Comparison of ENCODE assay signal across 17 cellular contexts in the genomic region with DNA sequence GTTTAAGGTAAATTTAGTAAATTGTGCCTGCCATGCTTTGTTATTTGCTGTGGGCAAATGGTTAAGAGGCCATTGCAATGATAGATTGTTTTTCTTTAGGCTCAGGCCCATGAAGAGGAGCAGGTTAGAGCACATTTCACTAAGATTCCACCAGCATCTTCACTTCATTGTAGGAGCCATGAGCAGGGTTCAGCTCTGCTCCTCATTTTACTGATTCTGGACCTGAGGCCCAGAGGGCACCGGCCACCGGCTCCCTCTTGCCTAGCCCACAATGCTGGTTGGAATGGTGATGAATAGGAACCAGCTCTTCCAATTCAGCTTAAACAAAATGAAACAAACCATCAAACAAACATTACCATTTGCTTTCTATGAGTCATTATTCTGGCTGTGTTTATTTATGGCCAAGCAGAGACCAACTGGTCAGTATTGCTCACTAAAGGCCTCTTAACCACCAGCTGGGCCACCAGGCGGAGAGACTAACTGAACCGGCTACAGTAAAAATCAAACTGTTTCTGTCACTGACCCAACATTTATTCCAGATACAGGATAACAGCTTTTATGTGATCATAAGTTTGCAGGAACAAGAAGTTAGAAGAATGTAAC.
DNase-seq lines count a peak whose midpoint lies in the region; TF ChIP-seq lines count a peak whose summit lies in the region.
"Had no signal": no experiment of that assay in that cellular context is flagged by ENCODE, and none has a peak within 500 bp of the region (broad histone marks: within the 10 kb centered on the region; RNA-seq: fewer than 3 reads in every experiment).

No MANE protein-coding gene starts in this region.

- 78 to 84% methylated on average over 4 of the region's 4 CpGs for WGBS in sigmoid colon, 2 donors

- H3K27ac ChIP-seq in Karpas-422 (ENCODE audit: low read length) (no peak overlapping the region), RWPE1 (no peak overlapping the region), sigmoid colon (no peak overlapping the region)
- H3K27ac ChIP-seq: heart right ventricle, neural progenitor cell had no signal

- CTCF ChIA-PET in RWPE1 (lab: Yijun Ruan, JAX), result interaction anchor here (0.7 to 1.9 kb wide), 4 partner anchors 8 to 305 kb away, joined by 3 to 6 read pairs (median 4); no protein-coding TSS in a partner anchor

- H3K27me3 ChIP-seq in Karpas-422 (ENCODE audit: low read length) (no peaks in the 10 kb centered on the region), sigmoid colon (no peaks in the 10 kb centered on the region)
- H3K27me3 ChIP-seq: neural progenitor cell had no signal

- no peak overlapping the region for H3K4me3 ChIP-seq in AG10803 (ENCODE audit: low read length)
- H3K4me3 ChIP-seq in Karpas-422 (ENCODE audit: low read length), result no peak overlapping the region
- no peak overlapping the region for H3K4me3 ChIP-seq in astrocyte of the cerebellum (ENCODE audit: low read depth, low read length)
- no peak overlapping the region for H3K4me3 ChIP-seq in sigmoid colon
- H3K4me3 ChIP-seq: heart right ventricle, neural progenitor cell, skin epidermis had no signal

- H3K4me2 ChIP-seq in Karpas-422 (ENCODE audit: low read depth, low read length, poor library complexity, severe bottlenecking), result no peak overlapping the region
- H3K4me2 ChIP-seq: neural progenitor cell had no signal

- H3K9me3 ChIP-seq in Karpas-422 (ENCODE audit: low read length) (no peaks in the 10 kb centered on the region), sigmoid colon (no peaks in the 10 kb centered on the region)
- H3K9me3 ChIP-seq: heart right ventricle had no signal

- H3K36me3 ChIP-seq in Karpas-422 (ENCODE audit: insufficient read depth, low read length) (no peaks in the 10 kb centered on the region), sigmoid colon (no peaks in the 10 kb centered on the region)
- H3K36me3 ChIP-seq: heart right ventricle, neural progenitor cell had no signal

- in situ Hi-C loops in astrocyte of the cerebellum (cut with HindIII; ENCODE audit: low sequenced_read_pairs), result no loop called here

- H3K9me2 ChIP-seq in Karpas-422 (replicated peaks; ENCODE audit: insufficient read depth, low read length), result no peaks in the 10 kb centered on the region

- peak overlapping the region; percentile 98; the same call in 1 of the 2 replicates for H2AFZ ChIP-seq in Karpas-422 (ENCODE audit: low read length)
- H2AFZ ChIP-seq: neural progenitor cell had no signal

- H3K79me2 ChIP-seq in Karpas-422 (ENCODE audit: low read length), result no peaks in the 10 kb centered on the region

- TF ChIP-seq POLR2A in sigmoid colon (IDR thresholded peaks at IDR 0.05), result no peak

- no peaks in the 10 kb centered on the region for H4K20me1 ChIP-seq in Karpas-422 (ENCODE audit: insufficient read depth, low read depth, low read length)

- no peak overlapping the region for H3K9ac ChIP-seq in Karpas-422 (ENCODE audit: low read length)
- H3K9ac ChIP-seq: neural progenitor cell had no signal

- TF ChIP-seq EP300 in sigmoid colon (IDR thresholded peaks at IDR 0.05), result no peak

- intact Hi-C loops in sigmoid colon (cut with DNase I), result no loop called here

- peak; percentile 63 for DNase-seq in AG10803 (ENCODE audit: low read depth)
- no peak for DNase-seq in Karpas-422
- peak; percentile 20 for DNase-seq in astrocyte of the cerebellum (ENCODE audit: low read depth)
- peak; percentile 70 for DNase-seq in kidney tubule cell (ENCODE audit: low spot score)
- DNase-seq in NCI-H2227 (lab: John Stamatoyannopoulos, UW; ENCODE audit: unreplicated experiment), result no peak
- DNase-seq in RWPE1 (ENCODE audit: low spot score), result no peak
- DNase-seq in sigmoid colon, result no peak
- no peak for DNase-seq in cerebellar nuclear complex (lab: John Stamatoyannopoulos, UW)
- DNase-seq: activated CD4-positive, alpha-beta T cell treated with anti-CD3 and anti-CD28 coated beads, Interleukin-2, amount 10 ng/mL, durations not matched to agents 24 days and 14 days; activated T-cell treated with anti-CD3 and anti-CD28 coated beads, Interleukin-2, amount 50 U/mL, for 72 hours; anterior cingulate cortex; C1 segment of cervical spinal cord; effector CD8-positive, alpha-beta T cell; heart right ventricle; T-helper 17 cell had no signal

- POLR2A ChIA-PET in RWPE1 (lab: Yijun Ruan, JAX; ENCODE audit: low non-redundant PET), result no interaction called here

- TF ChIP-seq CTCF in AG10803 (conservative IDR thresholded peaks at IDR 0.05; ENCODE audit: low read length) (no peak; the same call in 1 of the 2 replicates), astrocyte of the cerebellum (IDR thresholded peaks at IDR 0.05; ENCODE audit: low read depth, low read length, missing control alignments) (no peak), RWPE1 (conservative IDR thresholded peaks at IDR 0.05; ENCODE audit: low read depth) (no peak), sigmoid colon (IDR thresholded peaks at IDR 0.05) (no peak)

- H3K4me1 ChIP-seq in Karpas-422 (ENCODE audit: low read length) (peaks cover 14% of the 10 kb centered on the region), sigmoid colon (no peaks in the 10 kb centered on the region)
- H3K4me1 ChIP-seq: neural progenitor cell had no signal

Comparison
In these comparisons a context has a peak if more than half of its experiments do, and no peak if none do; other contexts are left out.
1. DNase-seq: peak in AG10803 (single experiment), astrocyte of the cerebellum (single experiment) and kidney tubule cell (single experiment); none in Karpas-422 (single experiment), NCI-H2227 (single experiment), RWPE1 (single experiment), sigmoid colon (single experiment) and cerebellar nuclear complex (0 of 2).